21 cellular contexts compared by ENCODE assay signal in the genomic region with DNA sequence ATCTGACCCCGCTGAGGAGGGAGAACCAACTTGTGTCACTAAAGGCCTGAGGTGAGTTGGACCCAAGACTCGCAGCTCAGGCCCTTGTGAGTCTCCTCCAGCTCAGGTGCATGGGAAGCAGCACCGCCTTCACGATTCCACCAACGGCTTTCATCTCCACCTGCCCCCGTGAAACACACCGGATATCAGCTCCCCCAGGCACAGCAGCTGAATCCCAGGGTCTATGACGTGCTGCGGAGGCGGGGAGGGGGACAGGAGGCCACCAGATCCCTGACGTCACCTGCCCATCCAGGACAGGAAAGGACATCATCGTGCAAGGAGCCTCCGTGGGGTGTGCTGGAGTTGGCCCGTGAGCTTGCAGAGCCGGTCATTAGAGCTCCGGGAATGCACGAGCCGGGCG. TPM values are rescaled to one million over a fixed set of nuclear protein-coding genes. Genes with fewer than 3 reads are reported as not detected.
DNase-seq lines count a peak whose midpoint lies in the region; ATAC-seq, FAIRE-seq and TF ChIP-seq lines count a peak whose summit lies in the region.
"Had no signal": no experiment of that assay in that cellular context is flagged by ENCODE, and none has a peak within 500 bp of the region (broad histone marks: within the 10 kb centered on the region; RNA-seq: fewer than 3 reads in every experiment).

No MANE protein-coding gene starts in this region.

- H3K4me1 ChIP-seq in H1 (replicated peaks in 1 of 4; ENCODE audit: control insufficient read depth in 3 of 4, insufficient read depth in 4 of 4, low read length in 3 of 4) (peaks cover 0 to under 1% (median under 1%) of the 10 kb centered on the region in 4 experiments; a peak in 1 of 7 replicates), osteoblast (ENCODE audit: insufficient read depth, low read length) (no peaks in the 10 kb centered on the region), hepatocyte (ENCODE audit: insufficient read depth) (no peaks in the 10 kb centered on the region)
- H3K4me1 ChIP-seq: HAP-1, SJSA1 had no signal

- no peak overlapping the region for H3K23ac ChIP-seq in H1 (ENCODE audit: insufficient read length)

- H4K8ac ChIP-seq in H1 (ENCODE audit: extremely low read depth, insufficient read depth, low read length): no peak overlapping the region

- POLR2A ChIA-PET in activated CD4-positive, alpha-beta memory T cell treated with anti-CD3 and anti-CD28 coated beads, Interleukin-2, amount 10 ng/mL, durations not matched to agents 7 days and 5 days (lab: Charles Lee): no interaction called here
- POLR2A ChIA-PET in activated CD4-positive, alpha-beta memory T cell treated with anti-CD3 and anti-CD28 coated beads for 36 hours (lab: Charles Lee): no interaction called here
- POLR2A ChIA-PET in H1 (lab: Charles Lee; ENCODE audit: partially characterized antibody): interaction anchor here (1.3 to 1.4 kb wide), 2 partner anchors 17 to 19 kb away, joined by 3 to 4 read pairs; a partner anchor contains a TSS

- no peak overlapping the region for H2BK120ac ChIP-seq in H1 (replicated peaks; ENCODE audit: low read depth, low read length)

- H3K4me3 Mint-ChIP-seq in activated CD4-positive, alpha-beta memory T cell treated with anti-CD3 and anti-CD28 coated beads, Interleukin-2, amount 10 ng/mL, durations not matched to agents 7 days and 5 days: no peak overlapping the region
- H3K4me3 Mint-ChIP-seq in activated CD4-positive, alpha-beta memory T cell treated with anti-CD3 and anti-CD28 coated beads for 36 hours: no peak overlapping the region
- H3K4me3 Mint-ChIP-seq in stimulated activated effector memory CD8-positive, alpha-beta T cell treated with anti-CD3 and anti-CD28 coated beads, Interleukin-12 subunit alpha, Interleukin-12 subunit beta, amount 100 ng/mL, for 72 hours: no peak overlapping the region
- H3K4me3 Mint-ChIP-seq: HFFc6, IgD-negative memory B cell had no signal

- no peak for ATAC-seq in stimulated activated effector memory CD8-positive, alpha-beta T cell treated with anti-CD3 and anti-CD28 coated beads, Interleukin-12 subunit alpha, Interleukin-12 subunit beta, amount 100 ng/mL, for 72 hours

- H3K56ac ChIP-seq in H1 (replicated peaks; ENCODE audit: insufficient read length, low read depth, low read length): no peak overlapping the region

- CTCF ChIA-PET in activated CD4-positive, alpha-beta memory T cell treated with anti-CD3 and anti-CD28 coated beads, Interleukin-2, amount 10 ng/mL, durations not matched to agents 7 days and 5 days (lab: Charles Lee): interaction anchor here (0.5 kb wide), 1 partner anchor 241 kb away, joined by 3 read pairs; no protein-coding TSS in a partner anchor
- CTCF ChIA-PET in activated CD4-positive, alpha-beta memory T cell treated with anti-CD3 and anti-CD28 coated beads for 36 hours (lab: Charles Lee): no interaction called here
- CTCF ChIA-PET in H1 (lab: Charles Lee; ENCODE audit: partially characterized antibody): interaction anchor here (0.8 to 1.4 kb wide), 3 partner anchors 10 to 17 kb away, joined by 3 to 4 read pairs (median 3); no protein-coding TSS in a partner anchor

- H3K4ac ChIP-seq in H1 (replicated peaks; ENCODE audit: insufficient read length, low read depth, low read length): no peak overlapping the region

- H3K9me3 Mint-ChIP-seq in activated CD4-positive, alpha-beta memory T cell treated with anti-CD3 and anti-CD28 coated beads, Interleukin-2, amount 10 ng/mL, durations not matched to agents 7 days and 5 days: peaks cover 14% of the 10 kb centered on the region
- no peaks in the 10 kb centered on the region for H3K9me3 Mint-ChIP-seq in activated CD4-positive, alpha-beta memory T cell treated with anti-CD3 and anti-CD28 coated beads for 36 hours
- no peaks in the 10 kb centered on the region for H3K9me3 Mint-ChIP-seq in stimulated activated effector memory CD8-positive, alpha-beta T cell treated with anti-CD3 and anti-CD28 coated beads, Interleukin-12 subunit alpha, Interleukin-12 subunit beta, amount 100 ng/mL, for 72 hours
- H3K9me3 Mint-ChIP-seq: HFFc6 had no signal

- H4K5ac ChIP-seq in H1 (ENCODE audit: insufficient read length, low read depth, low read length): no peak overlapping the region

- no peak for TF ChIP-seq CTCF in H1 (IDR thresholded peaks at IDR 0.05; ENCODE audit: control extremely low read depth in 1 of 3, insufficient read depth in 1 of 3, low read depth in 1 of 3, low read length in 3 of 3)
- no peak for TF ChIP-seq CTCF in osteoblast (IDR thresholded peaks at IDR 0.05; ENCODE audit: extremely low read depth, low read depth, low read length)
- no peak for TF ChIP-seq CTCF in hepatocyte (IDR thresholded peaks at IDR 0.05; ENCODE audit: poor library complexity)

- no peak overlapping the region for H3K27ac Mint-ChIP-seq in activated CD4-positive, alpha-beta memory T cell treated with anti-CD3 and anti-CD28 coated beads, Interleukin-2, amount 10 ng/mL, durations not matched to agents 7 days and 5 days
- no peak overlapping the region for H3K27ac Mint-ChIP-seq in activated CD4-positive, alpha-beta memory T cell treated with anti-CD3 and anti-CD28 coated beads for 36 hours
- H3K27ac Mint-ChIP-seq in stimulated activated effector memory CD8-positive, alpha-beta T cell treated with anti-CD3 and anti-CD28 coated beads, Interleukin-12 subunit alpha, Interleukin-12 subunit beta, amount 100 ng/mL, for 72 hours: no peak overlapping the region
- H3K27ac Mint-ChIP-seq: HFFc6, IgD-negative memory B cell had no signal

- 92% methylated on average over 19 of the region's 19 CpGs; no CpG with 5 or more reads in 1 of the 2 experiments for WGBS in H1 (ENCODE audit: extremely low coverage in 1 of 2, insufficient coverage in 1 of 2, insufficient read length in 1 of 2, insufficient replicate concordance in 2 of 2, low coverage in 1 of 2, low lambda C conversion rate in 2 of 2, missing lambda C conversion rate in 1 of 2), 2 experiments
- WGBS in hepatocyte (ENCODE audit: low lambda C conversion rate, missing lambda C conversion rate): 88% methylated on average over 19 of the region's 19 CpGs

- H3K9ac ChIP-seq in H1 (replicated peaks in 1 of 4; ENCODE audit: extremely low read depth in 1 of 4, low read depth in 3 of 4, low read length in 3 of 4): no peak overlapping the region

- no peak for FAIRE-seq in H1 (lab: Jason Lieb, UNC)
- FAIRE-seq: D721Med, GM18507 had no signal

- no peaks in the 10 kb centered on the region for H3K9me2 ChIP-seq in hepatocyte (replicated peaks; ENCODE audit: insufficient read depth)

- no peaks in the 10 kb centered on the region for H3K36me3 Mint-ChIP-seq in activated CD4-positive, alpha-beta memory T cell treated with anti-CD3 and anti-CD28 coated beads, Interleukin-2, amount 10 ng/mL, durations not matched to agents 7 days and 5 days (ENCODE audit: low read depth)
- no peaks in the 10 kb centered on the region for H3K36me3 Mint-ChIP-seq in activated CD4-positive, alpha-beta memory T cell treated with anti-CD3 and anti-CD28 coated beads for 36 hours
- H3K36me3 Mint-ChIP-seq in stimulated activated effector memory CD8-positive, alpha-beta T cell treated with anti-CD3 and anti-CD28 coated beads, Interleukin-12 subunit alpha, Interleukin-12 subunit beta, amount 100 ng/mL, for 72 hours: no peaks in the 10 kb centered on the region
- H3K36me3 Mint-ChIP-seq: IgD-negative memory B cell had no signal

- H2BK15ac ChIP-seq in H1 (ENCODE audit: low read length): no peak overlapping the region

- H4K20me1 ChIP-seq in H1 (replicated peaks in 1 of 2; ENCODE audit: control insufficient read depth in 1 of 2, insufficient read depth in 2 of 2, low read length in 2 of 2) (peaks cover 0 to 2% of the 10 kb centered on the region in 2 experiments), osteoblast (ENCODE audit: insufficient read depth, low read length) (no peaks in the 10 kb centered on the region), hepatocyte (ENCODE audit: insufficient read depth, poor library complexity, severe bottlenecking) (no peaks in the 10 kb centered on the region)

- H2AFZ ChIP-seq in H1 (ENCODE audit: low read length): no peak overlapping the region; the same call in 1 of the 2 replicates
- H2AFZ ChIP-seq in osteoblast (ENCODE audit: low read length): no peak overlapping the region
- H2AFZ ChIP-seq in hepatocyte: no peak overlapping the region

- TF ChIP-seq RAD21 in H1 (IDR thresholded peaks at IDR 0.05 in 1 of 2, conservative IDR thresholded peaks at IDR 0.05 in 1 of 2; ENCODE audit: low read depth in 2 of 2, low read length in 2 of 2): no peak

- peak; percentile 3 for DNase-seq in activated CD4-positive, alpha-beta memory T cell treated with anti-CD3 and anti-CD28 coated beads, Interleukin-2, amount 10 ng/mL, durations not matched to agents 7 days and 5 days
- no peak for DNase-seq in activated CD4-positive, alpha-beta memory T cell treated with anti-CD3 and anti-CD28 coated beads for 36 hours
- peak in 1 of 2 experiments; percentile 34 for DNase-seq in H1 (ENCODE audit: low read depth in 1 of 2, low spot score in 2 of 2)
- DNase-seq in osteoblast (ENCODE audit: insufficient read length, low spot score, missing footprints): peak; percentile 59
- DNase-seq in stimulated activated effector memory CD8-positive, alpha-beta T cell treated with anti-CD3 and anti-CD28 coated beads, Interleukin-12 subunit alpha, Interleukin-12 subunit beta, amount 100 ng/mL, for 72 hours (ENCODE audit: low spot score in 2 of 2): no peak
- DNase-seq in GM19240 (ENCODE audit: insufficient read length, low spot score): no peak
- DNase-seq in hepatocyte (ENCODE audit: low spot score): no peak
- DNase-seq: HFFc6, NCI-H1092, NCI-H1417 treated with DMSO at 0.1 percent for 48 hours, NCI-H187 treated with DMSO at 0.1 percent for 48 hours, NCI-H2107, NCI-H446 treated with DMSO at 0.1 percent for 48 hours, NCI-H526, Right ventricle myocardium superior, RPMI8226 had no signal

- H3K36me3 ChIP-seq in H1 (ENCODE audit: control insufficient read depth in 2 of 4, insufficient read depth in 4 of 4, low read length in 3 of 4) (no peaks in the 10 kb centered on the region), osteoblast (ENCODE audit: insufficient read depth, low read length) (no peaks in the 10 kb centered on the region), hepatocyte (replicated peaks; ENCODE audit: insufficient read depth, low read depth) (no peaks in the 10 kb centered on the region)
- H3K36me3 ChIP-seq: HAP-1, SJSA1 had no signal

- no peaks in the 10 kb centered on the region for H3K4me1 Mint-ChIP-seq in activated CD4-positive, alpha-beta memory T cell treated with anti-CD3 and anti-CD28 coated beads, Interleukin-2, amount 10 ng/mL, durations not matched to agents 7 days and 5 days
- no peaks in the 10 kb centered on the region for H3K4me1 Mint-ChIP-seq in activated CD4-positive, alpha-beta memory T cell treated with anti-CD3 and anti-CD28 coated beads for 36 hours (ENCODE audit: low read depth)
- no peaks in the 10 kb centered on the region for H3K4me1 Mint-ChIP-seq in stimulated activated effector memory CD8-positive, alpha-beta T cell treated with anti-CD3 and anti-CD28 coated beads, Interleukin-12 subunit alpha, Interleukin-12 subunit beta, amount 100 ng/mL, for 72 hours

- H3K27ac ChIP-seq in H1 (ENCODE audit: low read depth, low read length) (no peak overlapping the region), osteoblast (ENCODE audit: low read depth, low read length) (no peak overlapping the region), hepatocyte (no peak overlapping the region)
- H3K27ac ChIP-seq: SJSA1 had no signal

- no peak overlapping the region for H3K18ac ChIP-seq in H1 (ENCODE audit: extremely low read depth, low read length)

- H3K9me3 ChIP-seq in H1 (ENCODE audit: insufficient read depth in 2 of 2, low read depth in 1 of 2, low read length in 1 of 2) (no peaks in the 10 kb centered on the region; a peak in 1 of 4 replicates), osteoblast (ENCODE audit: low read depth, low read length) (no peaks in the 10 kb centered on the region), hepatocyte (ENCODE audit: low read depth) (no peaks in the 10 kb centered on the region)
- H3K9me3 ChIP-seq: HAP-1, SJSA1 had no signal

- H3K4me2 ChIP-seq in H1 (ENCODE audit: insufficient read depth in 1 of 2, low read depth in 2 of 2, low read length in 2 of 2) (no peak overlapping the region), osteoblast (ENCODE audit: insufficient read depth, low read length) (no peak overlapping the region), hepatocyte (no peak overlapping the region)

- no peak overlapping the region for H3K14ac ChIP-seq in H1 (ENCODE audit: insufficient read length)

- no peak overlapping the region for H4K91ac ChIP-seq in H1 (replicated peaks; ENCODE audit: insufficient read length, low read length)

- intact Hi-C loops in activated CD4-positive, alpha-beta memory T cell treated with anti-CD3 and anti-CD28 coated beads for 36 hours (cut with micrococcal nuclease): no loop called here

- H3K23me2 ChIP-seq in H1 (ENCODE audit: low read depth, low read length): peaks cover 15% of the 10 kb centered on the region; the same call in 1 of the 2 replicates

- H2BK5ac ChIP-seq in H1 (ENCODE audit: low read depth, low read length): no peak overlapping the region

- H2BK12ac ChIP-seq in H1 (ENCODE audit: low read depth, low read length): 0 out of 2 replicates have a peak overlapping the region, but pooled peaks have one; percentile 9

- H3K27me3 Mint-ChIP-seq in activated CD4-positive, alpha-beta memory T cell treated with anti-CD3 and anti-CD28 coated beads, Interleukin-2, amount 10 ng/mL, durations not matched to agents 7 days and 5 days: no peaks in the 10 kb centered on the region
- peaks cover 7% of the 10 kb centered on the region for H3K27me3 Mint-ChIP-seq in activated CD4-positive, alpha-beta memory T cell treated with anti-CD3 and anti-CD28 coated beads for 36 hours

- H3K4me3 ChIP-seq in H1 (ENCODE audit: extremely low read depth in 1 of 4, insufficient read depth in 2 of 4, low read depth in 3 of 4, low read length in 4 of 4) (no peak overlapping the region), osteoblast (ENCODE audit: insufficient read depth, low read length) (no peak overlapping the region), hepatocyte (no peak overlapping the region)
- H3K4me3 ChIP-seq: HAP-1, SJSA1 had no signal

- TF ChIP-seq POLR2A in H1 (IDR thresholded peaks at IDR 0.05; ENCODE audit: control extremely low read depth in 1 of 2, low read depth in 2 of 2, low read length in 2 of 2): no peak

- H2BK20ac ChIP-seq in H1 (ENCODE audit: low read length): no peak overlapping the region

- H3K79me1 ChIP-seq in H1 (ENCODE audit: low read depth, low read length): no peaks in the 10 kb centered on the region

- H2AK5ac ChIP-seq in H1 (ENCODE audit: low read depth, low read length): no peak overlapping the region

- TF ChIP-seq EP300 in H1 (IDR thresholded peaks at IDR 0.05; ENCODE audit: borderline replicate concordance in 1 of 2, low read depth in 2 of 2, low read length in 2 of 2): no peak

- H3K27me3 ChIP-seq in H1 (replicated peaks in 1 of 4; ENCODE audit: control insufficient read depth in 3 of 4, extremely low read depth in 1 of 4, insufficient read depth in 3 of 4, low read length in 3 of 4): no peaks in the 10 kb centered on the region
- no peaks in the 10 kb centered on the region for H3K27me3 ChIP-seq in osteoblast (ENCODE audit: insufficient read depth, low read length)
- no peaks in the 10 kb centered on the region for H3K27me3 ChIP-seq in hepatocyte

- H3K79me2 ChIP-seq in H1 (ENCODE audit: control insufficient read depth in 1 of 2, insufficient read depth in 2 of 2, low read length in 2 of 2): no peaks in the 10 kb centered on the region
- H3K79me2 ChIP-seq in osteoblast (ENCODE audit: insufficient read depth, low read length): no peaks in the 10 kb centered on the region
- no peaks in the 10 kb centered on the region for H3K79me2 ChIP-seq in hepatocyte

RNA-seq across cellular contexts. Expression of a gene that starts 18.5 kb away (rescaled TPM):
- 10 to 100 TPM; 43.7 to 48.0 TPM for total RNA-seq in activated CD4-positive, alpha-beta memory T cell treated with anti-CD3 and anti-CD28 coated beads, Interleukin-2, amount 10 ng/mL, durations not matched to agents 7 days and 5 days
- total RNA-seq in activated CD4-positive, alpha-beta memory T cell treated with anti-CD3 and anti-CD28 coated beads for 36 hours: 10 to 100 TPM; 42.1 to 44.3 TPM
- 48.3 and 49.5 TPM in 2 replicates for total RNA-seq in H1 (2021; fragmentation: NEBNext Ultra II Directional; extraction: Animal tissue kit (Norgen Biotek cat#: 25700))
- polyA plus RNA-seq in H1 (2011; rRNA removed) (36.5 and 64.4 TPM in 2 replicates), hepatocyte (21.4 and 26.6 TPM in 2 replicates)
- 25.1 TPM for polyA plus RNA-seq in H1 (2011; cell fraction: cytosol; rRNA removed)
- 154 TPM for polyA plus RNA-seq in H1 (2011; cell fraction: nucleus; rRNA removed)
- polyA plus RNA-seq in H1 (2012, experiment 1 of 2): 35.4 to 37.3 TPM (median 36.3 TPM) in 4 replicates
- 13.3 TPM for polyA plus RNA-seq in H1 (2012, experiment 2 of 2)
- polyA plus RNA-seq in H1 (2013, experiment 1 of 2): 51.5 TPM
- 47.2 TPM for polyA plus RNA-seq in H1 (2013, experiment 2 of 2)
- 18.9 and 20.6 TPM in 2 replicates for polyA minus RNA-seq in H1 (2011; rRNA and poly(A)+ RNA removed)
- 20.5 TPM for polyA minus RNA-seq in H1 (2011; cell fraction: cytosol; rRNA and poly(A)+ RNA removed)
- polyA minus RNA-seq in H1 (2011; cell fraction: nucleus; rRNA and poly(A)+ RNA removed): 37.8 TPM
- total RNA-seq in osteoblast (30.1 and 31.1 TPM in 2 replicates), hepatocyte (15.9 and 25.1 TPM in 2 replicates)

Comparison
In these comparisons a context has a peak if more than half of its experiments do, and no peak if none do; other contexts are left out.
1. DNase-seq: peak in activated CD4-positive, alpha-beta memory T cell treated with anti-CD3 and anti-CD28 coated beads, Interleukin-2, amount 10 ng/mL, durations not matched to agents 7 days and 5 days (single experiment) and osteoblast (single experiment); none in activated CD4-positive, alpha-beta memory T cell treated with anti-CD3 and anti-CD28 coated beads for 36 hours (single experiment), stimulated activated effector memory CD8-positive, alpha-beta T cell treated with anti-CD3 and anti-CD28 coated beads, Interleukin-12 subunit alpha, Interleukin-12 subunit beta, amount 100 ng/mL, for 72 hours (0 of 2), GM19240 (single experiment) and hepatocyte (single experiment).